Comparison of ENCODE assay signal across 8 cellular contexts in genomic region chr19:44890366-44891015, GRCh38. TPM values are rescaled to one million over a fixed set of nuclear protein-coding genes. Genes with fewer than 3 reads are reported as not detected.
A peak's percentile ranks its signal among the peaks of the same experiment; 100 is the strongest.
DNase-seq lines count a peak whose midpoint lies in the region; ATAC-seq, FAIRE-seq and TF ChIP-seq lines count a peak whose summit lies in the region.

No MANE protein-coding gene starts in this region.

- H3F3A ChIP-seq in SK-N-SH (replicated peaks; ENCODE audit: insufficient read depth) = peaks cover 17% of the 10 kb centered on the region

- TF ChIP-seq CTCF in AG04450 (IDR thresholded peaks at IDR 0.05; ENCODE audit: low read depth, low read length) (no peak), SK-N-SH (IDR thresholded peaks at IDR 0.05) (no peak), bronchial epithelial cell (IDR thresholded peaks at IDR 0.05; ENCODE audit: insufficient read depth, low read length, severe bottlenecking) (no peak)

- peak; percentile 99 for DNase-seq in AG04450 (ENCODE audit: low read depth, low spot score)
- DNase-seq in NCI-H128 (lab: John Stamatoyannopoulos, UW; ENCODE audit: unreplicated experiment) = peak; percentile 100
- DNase-seq in SK-N-SH = peak; percentile 90
- peak; percentile 99 for DNase-seq in bronchial epithelial cell (ENCODE audit: low read depth)
- DNase-seq in sciatic nerve (ENCODE audit: low spot score) = no peak

- peak; percentile 10 to 28; a peak in 1 of 4 replicates for TF ChIP-seq EP300 in SK-N-SH (IDR thresholded peaks at IDR 0.05; ENCODE audit: borderline replicate concordance in 1 of 2, low read depth in 1 of 2, low read length in 1 of 2)

- peak; percentile 27 for TF ChIP-seq RAD21 in SK-N-SH (IDR thresholded peaks at IDR 0.05; ENCODE audit: low read length)

- ATAC-seq in GM18499 (IDR thresholded peaks at IDR 0.05; ENCODE audit: insufficient read depth, unreplicated experiment) = peak; percentile 73
- peak; percentile 83 for ATAC-seq in HG02852 (IDR thresholded peaks at IDR 0.05; ENCODE audit: unreplicated experiment)
- peak; percentile 97 for ATAC-seq in sciatic nerve

- H3K27ac ChIP-seq in AG04450 (ENCODE audit: low read depth, low read length) (peak overlapping the region; percentile 96), SK-N-SH (ENCODE audit: low read depth in 2 of 2, low read length in 1 of 2) (peak overlapping the region; percentile 92 to 93)

- CTCF ChIA-PET in AG04450 (lab: Charles Lee) (interaction anchor here (1.0 to 1.5 kb wide), 2 partner anchors 62 to 201 kb away, joined by 3 to 4 read pairs; no protein-coding TSS in a partner anchor), SK-N-SH (lab: Yijun Ruan, JAX) (interaction anchor here (0.5 to 1.8 kb wide), 7 partner anchors 14 to 557 kb away, joined by 3 to 5 read pairs (median 3); no protein-coding TSS in a partner anchor)

- H3K9me3 ChIP-seq in AG04450 (ENCODE audit: control insufficient read depth, insufficient read depth, low read length) (no peaks in the 10 kb centered on the region), SK-N-SH (no peaks in the 10 kb centered on the region)

- FAIRE-seq in bronchial epithelial cell (lab: Jason Lieb, UNC) = peak; percentile 97

- peak overlapping the region; percentile 65 for H3K4me3 ChIP-seq in AG04450 (ENCODE audit: low read depth, low read length)
- H3K4me3 ChIP-seq in SK-N-SH (ENCODE audit: low read depth in 2 of 2, low read length in 1 of 2) = peak overlapping the region; percentile 51 to 57
- peak overlapping the region; percentile 47 for H3K4me3 ChIP-seq in bronchial epithelial cell (ENCODE audit: low read depth, low read length)
- H3K4me3 ChIP-seq in iPS-11a (ENCODE audit: low read depth, low read length) = peak overlapping the region; percentile 39

- no peaks in the 10 kb centered on the region for H3K9me2 ChIP-seq in SK-N-SH

- intact Hi-C loops in sciatic nerve (cut with DNase I) = no loop called here

- WGBS in SK-N-SH (ENCODE audit: low lambda C conversion rate) = 2% methylated on average over 40 of the region's 40 CpGs

- H3K27me3 ChIP-seq in AG04450 (ENCODE audit: control insufficient read depth, insufficient read depth, low read length) (no peaks in the 10 kb centered on the region), SK-N-SH (ENCODE audit: insufficient read depth) (no peaks in the 10 kb centered on the region), bronchial epithelial cell (ENCODE audit: control insufficient read depth, insufficient read depth, low read length) (no peaks in the 10 kb centered on the region)

- H4K20me1 ChIP-seq in SK-N-SH (ENCODE audit: insufficient read depth) = no peaks in the 10 kb centered on the region

- peaks cover 42% of the 10 kb centered on the region for H3K79me2 ChIP-seq in SK-N-SH (ENCODE audit: insufficient read depth)

- peak overlapping the region; percentile 81 for H3K4me2 ChIP-seq in SK-N-SH

- H3K36me3 ChIP-seq in SK-N-SH (replicated peaks in 1 of 2; ENCODE audit: control insufficient read depth in 1 of 2, insufficient read depth in 2 of 2, low read length in 1 of 2) (peaks cover 9 to 32% of the 10 kb centered on the region in 2 experiments), bronchial epithelial cell (ENCODE audit: control insufficient read depth, insufficient read depth, low read length) (peaks cover 24% of the 10 kb centered on the region)

- POLR2A ChIA-PET in AG04450 (lab: Yijun Ruan, JAX) = interaction anchor here (0.5 to 1.5 kb wide), 7 partner anchors 9 to 175 kb away, joined by 3 to 12 read pairs (median 3); partner anchors contain the start of gene CLPTM1
- POLR2A ChIA-PET in SK-N-SH (lab: Yijun Ruan, JAX) = interaction anchor here (1.1 to 1.4 kb wide), 2 partner anchors 42 to 64 kb away, joined by 4 read pairs; partner anchors contain the start of gene CLPTM1

- peak overlapping the region; percentile 77 for H2AFZ ChIP-seq in SK-N-SH (ENCODE audit: low read depth)

- H3K9ac ChIP-seq in SK-N-SH = peak overlapping the region; percentile 72

- H3K4me1 ChIP-seq in SK-N-SH (ENCODE audit: control insufficient read depth in 1 of 2, insufficient read depth in 2 of 2, low read depth in 1 of 2, low read length in 1 of 2) = peaks cover 8 to 21% of the 10 kb centered on the region in 2 experiments; a peak in 2 of 4 replicates

TF ChIP-seq in SK-N-SH, 30 proteins besides CTCF, POLR2A, EP300 and RAD21 (continues in another document):
- TF ChIP-seq YY1 (IDR thresholded peaks at IDR 0.05; ENCODE audit: low read depth) (no peak), FOXJ3 (CRISPR knock-in tag; IDR thresholded peaks at IDR 0.05) (no peak), MAX (IDR thresholded peaks at IDR 0.05; ENCODE audit: low read depth) (peak; percentile 69; the same call in 1 of the 2 replicates), CHD2 (IDR thresholded peaks at IDR 0.05; ENCODE audit: low read length, partially characterized antibody) (no peak), TEAD4 (IDR thresholded peaks at IDR 0.05; ENCODE audit: borderline replicate concordance, insufficient read depth) (no peak), REST (IDR thresholded peaks at IDR 0.05; ENCODE audit: low read depth, low read length) (0 out of 2 replicates have a peak, but pooled peaks have one; percentile 15), MXI1 (IDR thresholded peaks at IDR 0.05; ENCODE audit: low read depth, low read length) (peak; percentile 51; the same call in 1 of the 2 replicates), RXRA (IDR thresholded peaks at IDR 0.05; ENCODE audit: borderline replicate concordance, low read depth) (no peak), NRF1 (IDR thresholded peaks at IDR 0.05; ENCODE audit: low read depth, low read length) (no peak; the same call in 1 of the 2 replicates)

RNA-seq across cellular contexts. Expression of gene TOMM40, which starts 0.6 kb away (rescaled TPM):
- polyA plus RNA-seq in AG04450 (2011; rRNA removed) = 21.7 and 27.1 TPM in 2 replicates
- polyA minus RNA-seq in AG04450 (2011; rRNA and poly(A)+ RNA removed) = 25.4 and 34.9 TPM in 2 replicates
- polyA plus RNA-seq in SK-N-SH (2012; rRNA removed) = 66.9 and 78.9 TPM in 2 replicates
- polyA plus RNA-seq in SK-N-SH (2012; cell fraction: cytosol; rRNA removed) = 35.9 and 62.2 TPM in 2 replicates
- polyA plus RNA-seq in SK-N-SH (2012; cell fraction: nucleus; rRNA removed) = 55.6 and 65.1 TPM in 2 replicates
- 47.6 and 82.9 TPM in 2 replicates for total RNA-seq in bronchial epithelial cell
- 29.1 TPM for total RNA-seq in sciatic nerve

RNA-seq across cellular contexts. Expression of gene APOE, which starts 15.1 kb away (rescaled TPM):
- 5.9 and 7.2 TPM in 2 replicates for polyA plus RNA-seq in AG04450 (2011; rRNA removed)
- 0.55 TPM in 1 of 2 replicates, not detected in the other for polyA minus RNA-seq in AG04450 (2011; rRNA and poly(A)+ RNA removed)
- polyA plus RNA-seq in SK-N-SH (2012; rRNA removed) = 56.0 and 65.7 TPM in 2 replicates
- polyA plus RNA-seq in SK-N-SH (2012; cell fraction: cytosol; rRNA removed) = 35.0 and 48.7 TPM in 2 replicates
- 58.4 and 73.3 TPM in 2 replicates for polyA plus RNA-seq in SK-N-SH (2012; cell fraction: nucleus; rRNA removed)
- total RNA-seq in bronchial epithelial cell = 14.0 and 19.2 TPM in 2 replicates
- 79.3 TPM for total RNA-seq in sciatic nerve

RNA-seq across cellular contexts. Expression of gene APOC1, which starts 23.9 kb away (rescaled TPM):
- polyA plus RNA-seq in AG04450 (2011; rRNA removed) = 3.4 and 4.9 TPM in 2 replicates
- 0.74 and 0.83 TPM in 2 replicates for polyA minus RNA-seq in AG04450 (2011; rRNA and poly(A)+ RNA removed)
- polyA plus RNA-seq in SK-N-SH (2012; rRNA removed) = 0.73 and 2.7 TPM in 2 replicates
- 0.98 and 1.0 TPM in 2 replicates for polyA plus RNA-seq in SK-N-SH (2012; cell fraction: cytosol; rRNA removed)
- polyA plus RNA-seq in SK-N-SH (2012; cell fraction: nucleus; rRNA removed) = 0.21 and 2.9 TPM in 2 replicates
- 0.26 and 0.79 TPM in 2 replicates for total RNA-seq in bronchial epithelial cell
- total RNA-seq in sciatic nerve = 29.0 TPM

RNA-seq across cellular contexts. Expression of gene NECTIN2, which starts 44.4 kb away (rescaled TPM):
- polyA plus RNA-seq in AG04450 (2011; rRNA removed) (80.2 and 110 TPM in 2 replicates), SK-N-SH (2012; rRNA removed) (96.6 and 121 TPM in 2 replicates)
- 91.0 and 114 TPM in 2 replicates for polyA minus RNA-seq in AG04450 (2011; rRNA and poly(A)+ RNA removed)
- polyA plus RNA-seq in SK-N-SH (2012; cell fraction: cytosol; rRNA removed) = 57.7 and 82.2 TPM in 2 replicates
- 94.1 and 94.2 TPM in 2 replicates for polyA plus RNA-seq in SK-N-SH (2012; cell fraction: nucleus; rRNA removed)
- total RNA-seq in bronchial epithelial cell (30.3 and 66.6 TPM in 2 replicates), sciatic nerve (115 TPM)

RNA-seq across cellular contexts. Expression of gene APOC4, which starts 51.5 kb away (rescaled TPM):
- polyA plus RNA-seq in AG04450 (2011; rRNA removed) (not detected in 2 replicates), SK-N-SH (2012; rRNA removed) (not detected in 2 replicates)
- polyA minus RNA-seq in AG04450 (2011; rRNA and poly(A)+ RNA removed) = not detected in 2 replicates
- not detected in 2 replicates for polyA plus RNA-seq in SK-N-SH (2012; cell fraction: cytosol; rRNA removed)
- polyA plus RNA-seq in SK-N-SH (2012; cell fraction: nucleus; rRNA removed) = not detected in 2 replicates
- total RNA-seq in bronchial epithelial cell (not detected in 2 replicates), sciatic nerve (not detected)

Comparison
In these comparisons a context has a peak if more than half of its experiments do, and no peak if none do; other contexts are left out.
1. RNA of gene APOC1, which starts 23.9 kb away (total RNA-seq): 29.0 TPM in sciatic nerve (single experiment); 0.26 to 0.79 TPM in bronchial epithelial cell; every median in the first group is over 10 times any median in the second.
2. Peak in every context shown above with its lines, with median percentiles within 50 percentile points of each other: H3K4me3 ChIP-seq and ATAC-seq.